ENCODE assay signal across 25 cellular contexts in genomic region chr14:52461721-52462120, GRCh38.
DNase-seq lines count a peak whose midpoint lies in the region; ATAC-seq and TF ChIP-seq lines count a peak whose summit lies in the region.
"Had no signal": no experiment of that assay in that cellular context is flagged by ENCODE, and none has a peak within 500 bp of the region (broad histone marks: within the 10 kb centered on the region; RNA-seq: fewer than 3 reads in every experiment).

No MANE protein-coding gene starts in this region.

- H2AFZ ChIP-seq in HCT116 (ENCODE audit: low read depth, low read length, poor library complexity, severe bottlenecking) = no peak overlapping the region
- no peak overlapping the region for H2AFZ ChIP-seq in OCI-LY7 (ENCODE audit: low read length)
- H2AFZ ChIP-seq in neuronal stem cell (ENCODE audit: low read length) = no peak overlapping the region

- H3K9ac ChIP-seq in HCT116 (ENCODE audit: low read length) (no peak overlapping the region), neuronal stem cell (ENCODE audit: low read depth, low read length, poor library complexity) (no peak overlapping the region)
- H3K9ac ChIP-seq: BLaER1 had no signal

- RAD21 ChIA-PET in HCT116 (lab: Charles Lee; ENCODE audit: low non-redundant PET in 1 of 2, low total read pairs in 2 of 2, uncharacterized antibody in 2 of 2, unreplicated experiment in 2 of 2) = no interaction called here

- no peak overlapping the region for H4K8ac ChIP-seq in neuronal stem cell (ENCODE audit: low read depth, low read length)

- no peak for TF ChIP-seq RAD21 in HCT116 (IDR thresholded peaks at IDR 0.05; ENCODE audit: low read depth)

- TF ChIP-seq CTCF in HCT116 (IDR thresholded peaks at IDR 0.05 in 2 of 3, conservative IDR thresholded peaks at IDR 0.05 in 1 of 3; ENCODE audit: borderline replicate concordance in 1 of 3, insufficient read depth in 1 of 3, low read depth in 2 of 3, low read length in 2 of 3) (no peak), HEK293 (tag by site-specific recombination; IDR thresholded peaks at IDR 0.05) (no peak), OCI-LY7 (conservative IDR thresholded peaks at IDR 0.05; ENCODE audit: low read length) (no peak), right lobe of liver (IDR thresholded peaks at IDR 0.05) (no peak)

- H3K9me3 ChIP-seq in HCT116 (ENCODE audit: control insufficient read depth in 1 of 2, insufficient read depth in 1 of 2, low read depth in 1 of 2, low read length in 2 of 2) = no peaks in the 10 kb centered on the region
- no peaks in the 10 kb centered on the region for H3K9me3 ChIP-seq in HEK293 (ENCODE audit: control insufficient read depth, insufficient read depth, low read depth, low read length)
- no peaks in the 10 kb centered on the region for H3K9me3 ChIP-seq in OCI-LY7 (ENCODE audit: low read length)
- peaks cover 4 to 10% of the 10 kb centered on the region in 2 donors for H3K9me3 ChIP-seq in neuronal stem cell (replicated peaks in 1 of 2; ENCODE audit: control insufficient read depth in 2 of 2, insufficient read depth in 1 of 2, low read depth in 1 of 2, low read length in 2 of 2)
- no peaks in the 10 kb centered on the region for H3K9me3 ChIP-seq in right lobe of liver
- H3K9me3 ChIP-seq: BE2C had no signal

- ATAC-seq in HCT116 = no peak
- no peak for ATAC-seq in right lobe of liver
- ATAC-seq: GM12878 had no signal

- H3K4me3 ChIP-seq in HCT116 (replicated peaks in 1 of 2; ENCODE audit: low read depth in 1 of 2, low read length in 2 of 2) = no peak overlapping the region
- H3K4me3 ChIP-seq in HEK293 (ENCODE audit: low read depth, low read length) = no peak overlapping the region
- no peak overlapping the region for H3K4me3 ChIP-seq in OCI-LY7 (ENCODE audit: low read depth, low read length, poor library complexity, severe bottlenecking)
- H3K4me3 ChIP-seq in neuronal stem cell (ENCODE audit: low read length in 2 of 2) = no peak overlapping the region
- H3K4me3 ChIP-seq in right lobe of liver = no peak overlapping the region
- H3K4me3 ChIP-seq: BLaER1, GM12878 had no signal

- no peaks in the 10 kb centered on the region for H4K20me1 ChIP-seq in HCT116 (ENCODE audit: insufficient read depth)
- no peaks in the 10 kb centered on the region for H4K20me1 ChIP-seq in OCI-LY7 (ENCODE audit: insufficient read depth, low read length)
- H4K20me1 ChIP-seq: BLaER1 had no signal

- H2BK15ac ChIP-seq in neuronal stem cell (ENCODE audit: low read length) = no peak overlapping the region

- no peak for TF ChIP-seq POLR2A in HCT116 (IDR thresholded peaks at IDR 0.05; ENCODE audit: borderline replicate concordance, extremely low read depth, insufficient read depth, insufficient read length)
- TF ChIP-seq POLR2A in right lobe of liver (IDR thresholded peaks at IDR 0.05) = no peak

- H2BK5ac ChIP-seq in neuronal stem cell (ENCODE audit: low read length) = no peak overlapping the region

- no peak overlapping the region for H2AK5ac ChIP-seq in neuronal stem cell (ENCODE audit: low read depth, low read length)

- BruUV-seq in HCT116 (replicated peaks; lab: Mats Ljungman, UMichigan) = no TSS peak
- BruUV-seq in OCI-LY7 (replicated peaks; lab: Mats Ljungman, UMichigan) = no TSS peak

- no peak overlapping the region for H3K23ac ChIP-seq in neuronal stem cell (ENCODE audit: low read depth, low read length, poor library complexity)

- no peak overlapping the region for H4K91ac ChIP-seq in neuronal stem cell (ENCODE audit: low read depth, low read length, poor library complexity)

- no peak for DNase-seq in HCT116 (ENCODE audit: low read depth, low spot score)
- peak; percentile 3 for DNase-seq in OCI-LY7 (ENCODE audit: low spot score)
- no peak for DNase-seq in neuronal stem cell (ENCODE audit: low spot score)
- no peak for DNase-seq in SW480 (ENCODE audit: low spot score)
- no peak for DNase-seq in right lobe of liver
- no peak for DNase-seq in activated CD8-positive, alpha-beta memory T cell treated with anti-CD3 and anti-CD28 coated beads, Interleukin-2, amount 50 U/mL, for 4 hours
- no peak for DNase-seq in ecto neural progenitor cell (ENCODE audit: low spot score)
- DNase-seq: 8988T; ACHN; BE2C; C1 segment of cervical spinal cord; CD4-positive, alpha-beta memory T cell; CD4-positive, CD25-positive, alpha-beta regulatory T cell; CD8-positive, alpha-beta memory T cell; COR-L47; DMS 273 treated with DMSO at 0.1 percent for 48 hours; DMS153; DMS53; DMS79; DND-41; EL; GDM1 had no signal

- H3K79me2 ChIP-seq in HCT116 (ENCODE audit: insufficient read depth, low read length) = no peaks in the 10 kb centered on the region
- no peaks in the 10 kb centered on the region for H3K79me2 ChIP-seq in OCI-LY7 (ENCODE audit: insufficient read depth, low read depth, low read length)

- no peak overlapping the region for H3K4ac ChIP-seq in neuronal stem cell (ENCODE audit: low read length)

- H3K36me3 ChIP-seq in HCT116 (ENCODE audit: control insufficient read depth in 1 of 2, insufficient read depth in 2 of 2, low read length in 2 of 2) = no peaks in the 10 kb centered on the region
- H3K36me3 ChIP-seq in HEK293 (ENCODE audit: control insufficient read depth in 2 of 2, insufficient read depth in 1 of 2, low read length in 2 of 2) = peaks cover 15 to 26% of the 10 kb centered on the region in 2 experiments
- peaks cover 34% of the 10 kb centered on the region for H3K36me3 ChIP-seq in OCI-LY7 (ENCODE audit: insufficient read depth, low read length)
- H3K36me3 ChIP-seq in neuronal stem cell (replicated peaks in 1 of 2; ENCODE audit: control insufficient read depth in 2 of 2, insufficient read depth in 2 of 2, low read length in 2 of 2) = peaks cover 4 to 7% of the 10 kb centered on the region in 2 donors
- H3K36me3 ChIP-seq in right lobe of liver = no peaks in the 10 kb centered on the region

- H3K79me1 ChIP-seq in neuronal stem cell (ENCODE audit: low read depth, low read length) = no peaks in the 10 kb centered on the region

- H3K4me2 ChIP-seq in HCT116 (ENCODE audit: low read length) (no peak overlapping the region), OCI-LY7 (ENCODE audit: low read length) (no peak overlapping the region), neuronal stem cell (ENCODE audit: insufficient read depth, low read length, poor library complexity, severe bottlenecking) (no peak overlapping the region)
- H3K4me2 ChIP-seq: BLaER1 had no signal

- H3K9me2 ChIP-seq in HCT116 (ENCODE audit: insufficient read depth) (no peaks in the 10 kb centered on the region), OCI-LY7 (ENCODE audit: insufficient read depth, low read length) (no peaks in the 10 kb centered on the region)

- H3K27ac ChIP-seq in HCT116 (ENCODE audit: low read depth, low read length) (no peak overlapping the region), HEK293 (ENCODE audit: extremely low read depth, low read depth, low read length) (no peak overlapping the region), OCI-LY7 (ENCODE audit: low read depth, low read length, poor library complexity, severe bottlenecking) (no peak overlapping the region), neuronal stem cell (replicated peaks; ENCODE audit: low read length) (no peak overlapping the region), right lobe of liver (no peak overlapping the region)
- H3K27ac ChIP-seq: BLaER1 had no signal

- H3K27me3 ChIP-seq in HCT116 (ENCODE audit: insufficient read depth, low read length) (no peaks in the 10 kb centered on the region), neuronal stem cell (ENCODE audit: control insufficient read depth in 3 of 3, insufficient read depth in 3 of 3, low read depth in 1 of 3, low read length in 3 of 3) (no peaks in the 10 kb centered on the region), right lobe of liver (no peaks in the 10 kb centered on the region)
- H3K27me3 ChIP-seq: BE2C, BLaER1 had no signal

- no CpG with 5 or more reads among the region's 1 CpG for WGBS in neuronal stem cell (ENCODE audit: extremely low coverage in 2 of 2, insufficient read length in 2 of 2, insufficient replicate concordance in 1 of 2), 2 donors
- WGBS in right lobe of liver (ENCODE audit: insufficient coverage, low coverage, low lambda C conversion rate, missing lambda C conversion rate) = no CpG with 5 or more reads among the region's 1 CpG

- CTCF ChIA-PET in HCT116 (lab: Charles Lee) (no interaction called here), HEK293 (lab: Yijun Ruan, JAX) (no interaction called here), OCI-LY7 (lab: Charles Lee; ENCODE audit: unreplicated experiment) (no interaction called here)

- intact Hi-C loops in HCT116 (cut with micrococcal nuclease) = no loop called here
- intact Hi-C loops in OCI-LY7 (cut with micrococcal nuclease; ENCODE audit: unreplicated experiment) = no loop called here
- intact Hi-C loops in right lobe of liver (cut with DNase I) = no loop called here

- no peak overlapping the region for H3K18ac ChIP-seq in neuronal stem cell (ENCODE audit: low read length)

- H2BK12ac ChIP-seq in neuronal stem cell (ENCODE audit: low read length) = no peak overlapping the region

- POLR2A ChIA-PET in HCT116 (lab: Charles Lee) = no interaction called here
- POLR2A ChIA-PET in HEK293 (lab: Yijun Ruan, JAX) = no interaction called here
- POLR2A ChIA-PET in OCI-LY7 (lab: Charles Lee) = interaction anchor here (1.1 to 1.2 kb wide), 2 partner anchors 29 to 35 kb away, joined by 3 read pairs; no protein-coding TSS in a partner anchor

- no peak overlapping the region for H2BK120ac ChIP-seq in neuronal stem cell (ENCODE audit: low read depth, low read length)

- H3K4me1 ChIP-seq in HCT116 (ENCODE audit: control insufficient read depth in 1 of 2, insufficient read depth in 2 of 2, low read length in 2 of 2) (peaks cover 6 to 10% of the 10 kb centered on the region in 2 experiments), HEK293 (ENCODE audit: control insufficient read depth, insufficient read depth, low read length) (0 out of 2 replicates have a peak, but pooled peaks cover 3% of the 10 kb centered on the region), OCI-LY7 (ENCODE audit: insufficient read depth, low read length, poor library complexity, severe bottlenecking) (no peaks in the 10 kb centered on the region), neuronal stem cell (ENCODE audit: control insufficient read depth in 2 of 2, insufficient read depth in 1 of 2, low read depth in 1 of 2, low read length in 2 of 2) (no peaks in the 10 kb centered on the region), right lobe of liver (peaks cover 0 to 11% (median 3%) of the 10 kb centered on the region in 4 donors)
- H3K4me1 ChIP-seq: BE2C, BLaER1 had no signal

- peak overlapping the region; percentile 82 for H3K14ac ChIP-seq in neuronal stem cell (ENCODE audit: low read length)

TF ChIP-seq in HCT116, 20 proteins besides CTCF, POLR2A, EP300 and RAD21:
- TF ChIP-seq ELF1 (IDR thresholded peaks at IDR 0.05; ENCODE audit: borderline replicate concordance, low read depth) (no peak), CBX3 (IDR thresholded peaks at IDR 0.05; ENCODE audit: low read depth) (peak; percentile 19; the same call in 1 of the 2 replicates)

TF ChIP-seq in HEK293, 187 proteins besides CTCF, POLR2A, EP300 and RAD21:
- no peak for TF ChIP-seq BCL11B (tag by site-specific recombination; IDR thresholded peaks at IDR 0.05; ENCODE audit: low read depth)
- TF ChIP-seq SETDB1 (IDR thresholded peaks at IDR 0.05; ENCODE audit: insufficient read length, low read length) = peak; percentile 76
- peak; percentile 81 for TF ChIP-seq TRIM28 (IDR thresholded peaks at IDR 0.05; ENCODE audit: borderline replicate concordance, low read length)
